Comparison of ENCODE assay signal across 22 cellular contexts in the genomic region with DNA sequence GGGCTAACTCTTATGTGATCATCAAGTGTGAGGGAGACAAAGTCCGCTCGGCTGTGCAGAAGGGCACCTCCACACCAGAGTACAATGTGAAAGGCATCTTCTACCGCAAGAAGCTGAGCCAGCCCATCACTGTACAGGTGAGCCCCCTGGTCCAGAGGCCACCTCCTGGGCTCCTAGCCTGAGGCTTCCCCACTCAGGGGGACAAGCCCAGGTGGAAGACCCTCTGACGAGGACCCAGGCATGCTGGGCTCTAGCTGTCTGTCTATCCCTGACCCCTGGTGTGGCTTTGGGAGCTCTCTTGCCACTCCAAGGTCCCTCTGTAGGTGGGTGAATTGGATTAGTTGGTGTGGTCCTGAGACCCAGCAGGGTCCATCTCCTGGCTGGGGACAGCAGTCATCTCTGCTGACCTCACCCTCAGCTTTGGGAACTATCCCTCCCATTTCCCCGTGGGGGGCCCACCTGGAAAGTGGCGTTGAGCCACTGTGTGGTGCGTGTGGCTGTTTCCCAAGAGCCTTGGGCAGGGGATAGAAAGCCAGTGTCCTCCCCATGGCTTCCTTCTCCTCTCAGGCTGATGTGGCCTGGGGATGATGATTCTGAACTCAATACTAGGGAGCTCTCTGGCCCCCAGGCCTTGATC. TPM values are rescaled to one million over a fixed set of nuclear protein-coding genes. Genes with fewer than 3 reads are reported as not detected.
"Had no signal": no experiment of that assay in that cellular context is flagged by ENCODE, and none has a peak within 500 bp of the region (broad histone marks: within the 10 kb centered on the region; RNA-seq: fewer than 3 reads in every experiment).

No MANE protein-coding gene starts in this region.

- H3K4me3 ChIP-seq: MG63, SJSA1, SK-N-MC had no signal

- DNase-seq: IMR-90, Karpas-422, KG1, MG63, NCI-H1092, NCI-H1105 treated with DMSO at 0.1 percent for 48 hours, NCI-H1417 treated with DMSO at 0.1 percent for 48 hours, NCI-H187, NCI-H2029, NCI-H2081 treated with DMSO at 0.1 percent for 48 hours, NCI-H2171, NCI-H226, NCI-H446, NCI-H510A, NCI-H524 treated with DMSO at 0.1 percent for 48 hours, NCI-H774, SIG-M5 had no signal

- H3K27me3 ChIP-seq: MG63, SJSA1 had no signal

- H3K27ac ChIP-seq: RWPE1, SJSA1, SK-N-MC had no signal

- FAIRE-seq: HepG2, RCC 7860 had no signal

- H3K36me3 ChIP-seq: MG63, SJSA1 had no signal

- H3K9me3 ChIP-seq: MG63, SJSA1 had no signal

RNA-seq across cellular contexts. Expression of a gene that starts 5.4 kb away (rescaled TPM):
- total RNA-seq: IMR-90, SJSA1 had no signal

RNA-seq across cellular contexts. Expression of a gene that starts 20.1 kb away (rescaled TPM):
- total RNA-seq: HepG2, IMR-90, SJSA1 had no signal
- polyA plus RNA-seq: HepG2 had no signal
